12 cellular contexts compared by ENCODE assay signal in the genomic region with DNA sequence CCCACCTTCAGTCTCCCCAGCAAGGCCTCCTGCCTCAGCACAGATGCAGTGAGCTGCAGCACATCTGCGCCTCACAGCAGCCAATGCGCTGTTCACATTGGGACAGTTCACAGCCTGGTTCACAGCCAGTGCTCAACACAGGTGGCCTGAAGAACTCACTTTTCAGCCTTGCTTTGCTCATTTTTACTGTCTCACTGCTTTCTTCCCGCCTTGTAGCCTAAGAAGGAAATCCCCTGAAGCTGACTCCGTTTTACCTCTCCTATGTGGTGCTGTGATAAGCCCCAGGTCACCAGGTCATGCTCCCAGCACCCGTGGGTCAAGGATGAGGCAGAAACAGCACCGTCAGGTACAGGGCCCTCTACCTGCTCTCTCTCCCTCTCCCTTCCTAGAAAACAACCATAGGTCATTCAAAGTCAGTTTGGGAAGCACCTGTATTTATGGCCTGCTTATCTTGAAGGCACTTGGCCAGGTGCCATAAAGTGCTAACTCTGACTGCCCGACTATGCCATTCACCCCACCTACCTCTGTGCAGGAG. TPM values are rescaled to one million over a fixed set of nuclear protein-coding genes. Genes with fewer than 3 reads are reported as not detected.
DNase-seq lines count a peak whose midpoint lies in the region; ATAC-seq and TF ChIP-seq lines count a peak whose summit lies in the region.
"Had no signal": no experiment of that assay in that cellular context is flagged by ENCODE, and none has a peak within 500 bp of the region (broad histone marks: within the 10 kb centered on the region; RNA-seq: fewer than 3 reads in every experiment).

No MANE protein-coding gene starts in this region.

- no peak for TF ChIP-seq CTCF in AG04449 (IDR thresholded peaks at IDR 0.05; ENCODE audit: insufficient read depth, low read length, missing control alignments)
- no peak for TF ChIP-seq CTCF in OCI-LY3 (IDR thresholded peaks at IDR 0.05; ENCODE audit: low read depth, low read length)
- no peak for TF ChIP-seq CTCF in ascending aorta (IDR thresholded peaks at IDR 0.05)

- H3K27ac ChIP-seq in OCI-LY3 (ENCODE audit: low read length) (no peak overlapping the region), ascending aorta (no peak overlapping the region)

- no peaks in the 10 kb centered on the region for H4K20me1 ChIP-seq in OCI-LY3 (ENCODE audit: insufficient read depth, low read length)

- H3K4me1 ChIP-seq in OCI-LY3 (ENCODE audit: low read length) (peaks cover 34% of the 10 kb centered on the region), ascending aorta (peaks cover 4 to 22% of the 10 kb centered on the region in 2 donors), mononuclear cell (ENCODE audit: insufficient read depth, low read length) (peaks cover 26% of the 10 kb centered on the region)

- H3K9me3 ChIP-seq in OCI-LY3 (ENCODE audit: insufficient read depth, low read length) (no peaks in the 10 kb centered on the region), ascending aorta (no peaks in the 10 kb centered on the region), mononuclear cell (ENCODE audit: low read depth, low read length) (no peaks in the 10 kb centered on the region)

- no peaks in the 10 kb centered on the region for H3K36me3 ChIP-seq in OCI-LY3 (replicated peaks; ENCODE audit: low read depth, low read length)
- peaks cover 0 to 4% of the 10 kb centered on the region in 2 donors for H3K36me3 ChIP-seq in ascending aorta

- POLR2A ChIA-PET in AG04449 (lab: Yijun Ruan, JAX): no interaction called here

- DNase-seq in AG04449 (ENCODE audit: low read depth, low spot score): no peak
- no peak for DNase-seq in ascending aorta (ENCODE audit: low spot score in 2 of 2)
- no peak for DNase-seq in kidney glomerular epithelial cell (lab: John Stamatoyannopoulos, UW)
- no peak for DNase-seq in NCI-H1092 (lab: John Stamatoyannopoulos, UW)
- DNase-seq: aorta, DMS79, GOT3, NCI-H524 treated with DMSO at 0.1 percent for 48 hours had no signal

- H2AFZ ChIP-seq in OCI-LY3 (ENCODE audit: low read depth, low read length): no peak overlapping the region

- H3K9ac ChIP-seq in OCI-LY3 (ENCODE audit: low read length): no peak overlapping the region

- CTCF ChIA-PET in AG04449 (lab: Yijun Ruan, JAX): interaction anchor here (1.2 to 5.1 kb wide), 9 partner anchors 12 to 186 kb away, joined by 3 to 60 read pairs (median 8); a partner anchor contains a TSS

- H3K4me3 ChIP-seq in AG04449 (ENCODE audit: low read depth, low read length) (peak overlapping the region; percentile 71), OCI-LY3 (ENCODE audit: low read length) (peak overlapping the region; percentile 81; the same call in 1 of the 2 replicates), ascending aorta (peak overlapping the region; percentile 81 to 90), mononuclear cell (ENCODE audit: low read length) (peak overlapping the region; percentile 59)

- no peaks in the 10 kb centered on the region for H3K79me2 ChIP-seq in OCI-LY3 (ENCODE audit: low read length)

- H3K4me2 ChIP-seq in OCI-LY3 (ENCODE audit: low read length): peak overlapping the region; percentile 67

- ATAC-seq in HG03175 (IDR thresholded peaks at IDR 0.05; ENCODE audit: unreplicated experiment) (no peak), GM18907 (IDR thresholded peaks at IDR 0.05; ENCODE audit: unreplicated experiment) (no peak)

- 0 out of 2 replicates have a peak, but pooled peaks cover 2% of the 10 kb centered on the region for H3K27me3 ChIP-seq in OCI-LY3 (ENCODE audit: low read depth, low read length)
- no peaks in the 10 kb centered on the region for H3K27me3 ChIP-seq in ascending aorta
- H3K27me3 ChIP-seq in mononuclear cell (ENCODE audit: insufficient read depth, low read length): peaks cover 44% of the 10 kb centered on the region

- intact Hi-C loops in ascending aorta (cut with DNase I): loop anchor here (5.0 to 10.0 kb wide), 4 partner anchors 284 to 666 kb away; a partner anchor contains a TSS

RNA-seq across cellular contexts. Expression of a gene that starts 1.1 kb away (rescaled TPM):
- 0.43 TPM for total RNA-seq in ascending aorta
- total RNA-seq in mononuclear cell: 10.8 TPM
